16 cellular contexts compared by ENCODE assay signal in genomic region chr3:194731496-194732073, GRCh38.
"Had no signal": no experiment of that assay in that cellular context is flagged by ENCODE, and none has a peak within 500 bp of the region (broad histone marks: within the 10 kb centered on the region; RNA-seq: fewer than 3 reads in every experiment).

No MANE protein-coding gene starts in this region.

- H3K27me3 ChIP-seq: brain microvascular endothelial cell, left lung, thyroid gland, uterus had no signal

- H3K4me3 ChIP-seq: left lung, smooth muscle cell, thyroid gland, uterus had no signal

- H3K27ac ChIP-seq: brain microvascular endothelial cell, left lung, thyroid gland, uterus had no signal

- DNase-seq: activated CD4-positive, alpha-beta memory T cell treated with anti-CD3 and anti-CD28 coated beads for 36 hours; activated CD4-positive, alpha-beta T cell treated with anti-CD3 and anti-CD28 coated beads for 1 hour; activated gamma-delta T cell treated with Interleukin-2 at 50 U/mL for 16 hours; activated naive CD8-positive, alpha-beta T cell treated with anti-CD3 and anti-CD28 coated beads for 36 hours; activated T-cell treated with anti-CD3 and anti-CD28 coated beads, Interleukin-2, amount 50 U/mL, for 48 hours; brain microvascular endothelial cell; effector memory CD4-positive, alpha-beta T cell; islet precursor cell; left lung; natural killer cell; posterior cingulate gyrus; right cardiac atrium; uterus had no signal

- H3K9me3 ChIP-seq: thyroid gland, uterus had no signal

- H3K36me3 ChIP-seq: brain microvascular endothelial cell, left lung, thyroid gland, uterus had no signal

- H3K4me1 ChIP-seq: left lung, uterus had no signal

- ATAC-seq: left lung; natural killer cell; right cardiac atrium; stimulated activated effector memory CD8-positive, alpha-beta T cell treated with anti-CD3 and anti-CD28 coated beads, Interleukin-12 subunit alpha, Interleukin-12 subunit beta, amount 100 ng/mL, for 72 hours had no signal
